19 cellular contexts compared by ENCODE assay signal in the genomic region with DNA sequence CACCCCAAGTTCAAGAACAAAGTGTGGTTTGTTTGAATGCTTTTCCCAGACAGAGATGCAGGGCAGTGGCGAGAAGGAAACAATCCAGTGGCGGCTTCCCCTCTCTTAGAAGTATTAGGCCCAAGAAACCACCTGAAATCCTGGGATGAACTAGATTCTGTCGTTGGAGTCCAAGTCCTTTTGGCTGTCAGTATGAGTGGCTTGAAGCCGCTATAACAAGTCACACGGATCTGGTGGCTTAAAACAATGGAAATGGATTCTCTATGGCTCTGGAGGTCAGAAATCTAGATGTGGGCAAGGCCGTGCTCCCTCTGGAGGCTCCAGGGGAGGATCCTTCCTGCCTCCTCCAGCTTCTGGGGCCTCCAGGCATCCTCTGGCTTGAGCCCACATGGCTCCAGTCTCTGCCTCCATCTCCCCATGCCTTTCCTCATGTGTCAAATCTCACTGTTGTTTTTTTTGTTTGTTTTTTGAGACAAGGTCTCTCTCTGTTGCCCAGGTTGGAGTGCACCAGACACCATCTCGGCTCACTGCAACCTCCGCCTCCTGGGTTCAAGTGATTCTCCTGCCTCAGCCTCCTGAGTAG.
DNase-seq lines count a peak whose midpoint lies in the region; ATAC-seq, FAIRE-seq and TF ChIP-seq lines count a peak whose summit lies in the region.
"Had no signal": no experiment of that assay in that cellular context is flagged by ENCODE, and none has a peak within 500 bp of the region (broad histone marks: within the 10 kb centered on the region; RNA-seq: fewer than 3 reads in every experiment).

No MANE protein-coding gene starts in this region.

- BruUV-seq in K562 (replicated peaks; lab: Mats Ljungman, UMichigan): no TSS peak

- 88 to 90% methylated on average over 8 of the region's 8 CpGs for WGBS in heart right ventricle, 2 donors
- 11% methylated on average over 7 of the region's 8 CpGs for WGBS in K562 (ENCODE audit: insufficient coverage, low coverage, missing lambda C conversion rate)
- WGBS in suprapubic skin: 85% methylated on average over 8 of the region's 8 CpGs
- whole genome bisulfite sequencing in stomach, 5 donors: 86 to 96% (median 95%) methylated on average over 8 of the region's 8 CpGs

- H3K27ac Mint-ChIP-seq in osteocyte (ENCODE audit: unreplicated experiment): peak overlapping the region; percentile 71
- H3K27ac Mint-ChIP-seq in nephron progenitor cell: no peak overlapping the region

- no peaks in the 10 kb centered on the region for H3K27me3 Mint-ChIP-seq in osteocyte (ENCODE audit: unreplicated experiment)
- H3K27me3 Mint-ChIP-seq in nephron progenitor cell (ENCODE audit: low read depth, poor library complexity): peaks cover 29% of the 10 kb centered on the region

- CTCF ChIA-PET in K562 (lab: Yijun Ruan, JAX; ENCODE audit: low intra/inter-chr PET ratio): no interaction called here

- DNase-seq in cardiac septum (ENCODE audit: low spot score) (peak; percentile 44), heart right ventricle (no peak), K562 (ENCODE audit: extremely low read depth in 1 of 4, low spot score in 3 of 4) (no peak), osteocyte (ENCODE audit: extremely low spot score, unreplicated experiment) (no peak), suprapubic skin (ENCODE audit: low spot score in 2 of 2) (peak; percentile 10 to 11), stomach (no peak), nephron progenitor cell (no peak)
- DNase-seq: BE2C; CD4-positive, alpha-beta memory T cell; COR-L47; DND-41; GDM1; HCEC 1CT had no signal

- H3K27ac ChIP-seq in heart right ventricle: no peak overlapping the region
- H3K27ac ChIP-seq in K562 (ENCODE audit: extremely low read depth, low read depth, low read length): no peak overlapping the region
- no peak overlapping the region for H3K27ac ChIP-seq in suprapubic skin
- peak overlapping the region in 1 of 5 donors; percentile 94 for H3K27ac ChIP-seq in stomach
- H3K27ac ChIP-seq: A549, C4-2B, HL-60 had no signal

- peaks cover 51% of the 10 kb centered on the region for H3K4me1 Mint-ChIP-seq in osteocyte (ENCODE audit: unreplicated experiment)
- H3K4me1 Mint-ChIP-seq in nephron progenitor cell: peaks cover 26% of the 10 kb centered on the region

- no peak overlapping the region for H2AFZ ChIP-seq in K562 (ENCODE audit: low read depth, low read length)

- in situ Hi-C loops in K562 (cut with MboI): loop anchor here (10.0 kb wide), 1 partner anchor 450 kb away; a partner anchor contains a TSS

- TF ChIP-seq RAD21 in K562 (CRISPR knock-in tag; conservative IDR thresholded peaks at IDR 0.05 in 1 of 2, IDR thresholded peaks at IDR 0.05 in 1 of 2): no peak

- H3K4me2 ChIP-seq in K562 (ENCODE audit: insufficient read depth, low read length): no peak overlapping the region
- H3K4me2 ChIP-seq: A549 had no signal

- POLR2A ChIA-PET in K562 (lab: Yijun Ruan, JAX): interaction anchor here (1.2 kb wide), 1 partner anchor 129 kb away, joined by 3 read pairs; a partner anchor contains a TSS

- TF ChIP-seq POLR2A in K562 (conservative IDR thresholded peaks at IDR 0.05) (no peak), suprapubic skin (IDR thresholded peaks at IDR 0.05) (no peak), stomach (IDR thresholded peaks at IDR 0.05) (no peak)

- no peaks in the 10 kb centered on the region for H4K20me1 ChIP-seq in K562 (replicated peaks; ENCODE audit: control insufficient read depth, insufficient read depth, low read length)

- H3K36me3 Mint-ChIP-seq in osteocyte (ENCODE audit: unreplicated experiment) (no peaks in the 10 kb centered on the region), nephron progenitor cell (ENCODE audit: low read depth) (peaks cover 5% of the 10 kb centered on the region)

- peaks cover 0 to 5% (median 0%) of the 10 kb centered on the region in 11 donors for H3K9me3 ChIP-seq in heart right ventricle
- H3K9me3 ChIP-seq in K562 (replicated peaks; ENCODE audit: control insufficient read depth, insufficient read depth, low read depth, low read length): no peaks in the 10 kb centered on the region
- H3K9me3 ChIP-seq in suprapubic skin: no peaks in the 10 kb centered on the region
- no peaks in the 10 kb centered on the region for H3K9me3 ChIP-seq in stomach
- H3K9me3 ChIP-seq: A549, BE2C had no signal

- H3K4me1 ChIP-seq in heart right ventricle: peaks cover 8 to 34% (median 26%) of the 10 kb centered on the region in 9 donors
- H3K4me1 ChIP-seq in K562 (replicated peaks in 1 of 2; ENCODE audit: control insufficient read depth in 2 of 2, insufficient read depth in 2 of 2, low read length in 2 of 2): peaks cover 0 to 14% of the 10 kb centered on the region in 2 experiments; a peak in 2 of 5 replicates
- peaks cover 29% of the 10 kb centered on the region for H3K4me1 ChIP-seq in suprapubic skin
- peaks cover 9 to 36% (median 25%) of the 10 kb centered on the region in 4 donors for H3K4me1 ChIP-seq in stomach
- H3K4me1 ChIP-seq: BE2C had no signal

- no peak for FAIRE-seq in K562 (lab: Jason Lieb, UNC)
- FAIRE-seq: A549, D721Med, GM12892 had no signal

- H3K36me3 ChIP-seq in heart right ventricle (no peaks in the 10 kb centered on the region), K562 (ENCODE audit: control insufficient read depth, insufficient read depth, low read length) (no peaks in the 10 kb centered on the region), suprapubic skin (no peaks in the 10 kb centered on the region), stomach (no peaks in the 10 kb centered on the region)
- H3K36me3 ChIP-seq: BE2C had no signal

- H3K27me3 ChIP-seq in heart right ventricle (no peaks in the 10 kb centered on the region), K562 (ENCODE audit: control insufficient read depth in 2 of 2, insufficient read depth in 2 of 2, low read length in 2 of 2) (peaks cover 35 to 65% of the 10 kb centered on the region in 2 experiments), suprapubic skin (no peaks in the 10 kb centered on the region), stomach (no peaks in the 10 kb centered on the region)
- H3K27me3 ChIP-seq: BE2C had no signal

- H3K4me3 Mint-ChIP-seq in osteocyte (ENCODE audit: unreplicated experiment): no peak overlapping the region
- H3K4me3 Mint-ChIP-seq in nephron progenitor cell: no peak overlapping the region
- H3K4me3 Mint-ChIP-seq: CD4-positive, alpha-beta memory T cell had no signal

- H3K4me3 ChIP-seq in heart right ventricle (no peak overlapping the region), K562 (no peak overlapping the region), suprapubic skin (no peak overlapping the region), stomach (no peak overlapping the region)
- H3K4me3 ChIP-seq: A549 had no signal

- no peaks in the 10 kb centered on the region for H3K9me1 ChIP-seq in K562 (ENCODE audit: control insufficient read depth, insufficient read depth, low read length)

- no peak for TF ChIP-seq EP300 in K562 (IDR thresholded peaks at IDR 0.05; ENCODE audit: low read length)
- TF ChIP-seq EP300 in suprapubic skin (IDR thresholded peaks at IDR 0.05): no peak
- TF ChIP-seq EP300 in stomach (IDR thresholded peaks at IDR 0.05): no peak

- H3K9me3 Mint-ChIP-seq in osteocyte (ENCODE audit: unreplicated experiment) (no peaks in the 10 kb centered on the region), nephron progenitor cell (peaks cover 7% of the 10 kb centered on the region)
- H3K9me3 Mint-ChIP-seq: CD4-positive, alpha-beta memory T cell had no signal

- H3K9ac ChIP-seq in K562 (ENCODE audit: insufficient read depth in 1 of 2, low read depth in 2 of 2, low read length in 2 of 2): no peak overlapping the region

- ATAC-seq in heart right ventricle (no peak), K562 (no peak), HG02852 (IDR thresholded peaks at IDR 0.05; ENCODE audit: unreplicated experiment) (no peak)
- ATAC-seq: A549 had no signal

- H3K79me2 ChIP-seq in K562 (ENCODE audit: control insufficient read depth, insufficient read depth, low read length): no peaks in the 10 kb centered on the region

- TF ChIP-seq CTCF in heart right ventricle (IDR thresholded peaks at IDR 0.05): no peak
- TF ChIP-seq CTCF in K562 (IDR thresholded peaks at IDR 0.05 in 2 of 3, conservative IDR thresholded peaks at IDR 0.05 in 1 of 3; ENCODE audit: insufficient read depth in 2 of 3, low read depth in 1 of 3, low read length in 3 of 3): no peak
- no peak for TF ChIP-seq CTCF in osteocyte (IDR thresholded peaks at IDR 0.05)
- TF ChIP-seq CTCF in suprapubic skin (IDR thresholded peaks at IDR 0.05): no peak
- no peak for TF ChIP-seq CTCF in stomach (IDR thresholded peaks at IDR 0.05)
- no peak for TF ChIP-seq CTCF in nephron progenitor cell (IDR thresholded peaks at IDR 0.05)

- intact Hi-C loops in cardiac septum (cut with DNase I): no loop called here
- intact Hi-C loops in heart right ventricle (cut with DNase I): no loop called here
- intact Hi-C loops in K562 (cut with micrococcal nuclease): no loop called here
- intact Hi-C loops in stomach (cut with DNase I; ENCODE audit: low total_unique reads): no loop called here

TF ChIP-seq in K562, 482 proteins besides CTCF, POLR2A, EP300 and RAD21:
- TF ChIP-seq ZNF12 (CRISPR knock-in tag; IDR thresholded peaks at IDR 0.05): peak; percentile 98
- TF ChIP-seq CBX3 (IDR thresholded peaks at IDR 0.05; ENCODE audit: borderline replicate concordance in 1 of 2, low read length in 2 of 2): no peak

Comparison
In these comparisons a context has a peak if more than half of its experiments do, and no peak if none do; other contexts are left out.
1. DNase-seq: peak in cardiac septum (single experiment) and suprapubic skin (2 of 2); none in heart right ventricle (0 of 2), K562 (0 of 4), osteocyte (single experiment), stomach (single experiment) and nephron progenitor cell (single experiment).